13 cellular contexts compared by ENCODE assay signal in the genomic region with DNA sequence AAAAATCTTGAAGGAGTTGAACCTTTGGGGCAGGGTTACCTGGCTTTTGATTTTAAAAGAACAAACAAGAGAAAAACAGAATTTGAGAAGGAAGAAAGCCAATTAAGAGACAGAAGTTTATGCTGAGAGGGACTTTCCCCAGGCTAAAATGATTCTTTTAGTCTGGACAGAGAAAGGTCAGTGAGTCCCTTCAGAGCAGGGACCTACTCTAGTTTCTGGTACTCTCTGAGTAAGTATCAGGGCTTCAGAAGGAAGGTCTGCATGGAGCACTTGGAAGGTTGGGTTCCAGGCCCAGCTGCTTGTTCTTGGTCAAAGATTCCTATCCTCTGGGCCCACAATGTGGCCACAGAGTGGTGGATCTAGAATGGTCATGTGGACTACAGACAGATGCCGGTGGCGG.
"Had no signal": no experiment of that assay in that cellular context is flagged by ENCODE, and none has a peak within 500 bp of the region (broad histone marks: within the 10 kb centered on the region; RNA-seq: fewer than 3 reads in every experiment).

No MANE protein-coding gene starts in this region.

- H3K9me3 Mint-ChIP-seq: activated naive CD8-positive, alpha-beta T cell treated with anti-CD3 and anti-CD28 coated beads, Interleukin-2, amount 10 ng/mL, durations not matched to agents 7 days and 5 days had no signal

- FAIRE-seq: small intestine had no signal

- DNase-seq: activated CD4-positive, CD25-positive, alpha-beta regulatory T cell; activated effector memory CD4-positive, alpha-beta T cell treated with Interleukin-2 at 50 U/mL for 16 hours; activated naive CD4-positive, alpha-beta T cell treated with Interleukin-2 at 50 U/mL for 16 hours; activated naive CD8-positive, alpha-beta T cell treated with anti-CD3 and anti-CD28 coated beads, Interleukin-2, amount 10 ng/mL, durations not matched to agents 7 days and 5 days; activated T-cell treated with anti-CD3 and anti-CD28 coated beads, Interleukin-2, amount 50 U/mL, for 48 hours; heart left ventricle; left lung; ovary; sigmoid colon; tibial artery had no signal

- H3K27ac Mint-ChIP-seq: activated CD4-positive, alpha-beta T cell treated with anti-CD3 and anti-CD28 coated beads for 36 hours; activated naive CD8-positive, alpha-beta T cell treated with anti-CD3 and anti-CD28 coated beads, Interleukin-2, amount 10 ng/mL, durations not matched to agents 7 days and 5 days; progenitor cell of endocrine pancreas had no signal

- H3K27me3 Mint-ChIP-seq: activated CD4-positive, alpha-beta T cell treated with anti-CD3 and anti-CD28 coated beads for 36 hours; activated naive CD8-positive, alpha-beta T cell treated with anti-CD3 and anti-CD28 coated beads, Interleukin-2, amount 10 ng/mL, durations not matched to agents 7 days and 5 days; progenitor cell of endocrine pancreas had no signal

- H3K4me3 Mint-ChIP-seq: activated CD4-positive, alpha-beta T cell treated with anti-CD3 and anti-CD28 coated beads for 36 hours; activated naive CD8-positive, alpha-beta T cell treated with anti-CD3 and anti-CD28 coated beads, Interleukin-2, amount 10 ng/mL, durations not matched to agents 7 days and 5 days had no signal
